ENCODE assay signal across 8 cellular contexts in genomic region chr2:87456477-87457128, GRCh38.
A peak's percentile ranks its signal among the peaks of the same experiment; 100 is the strongest.
DNase-seq lines count a peak whose midpoint lies in the region; ATAC-seq and TF ChIP-seq lines count a peak whose summit lies in the region.
"Not testable (repeated sequence)": the region's sequence is repeated elsewhere in the genome, so short reads cannot be mapped to it uniquely, and the experiment has no call there.

No MANE protein-coding gene starts in this region.

- H3K36me3 ChIP-seq in Caco-2 (ENCODE audit: control insufficient read depth, insufficient read depth, low read length); IMR-90 (ENCODE audit: control insufficient read depth, insufficient read depth, low read length); mammary epithelial cell (ENCODE audit: insufficient read depth, low read length); smooth muscle cell (ENCODE audit: low read depth): not testable (repeated sequence)

- H3K56ac ChIP-seq in IMR-90 (ENCODE audit: extremely low read depth, insufficient read depth, low read length), result peak overlapping the region; percentile 71

- intact Hi-C loops in Caco-2 (cut with micrococcal nuclease; ENCODE audit: unreplicated experiment); IMR-90 (cut with micrococcal nuclease); activated CD4-positive, alpha-beta T cell treated with anti-CD3 and anti-CD28 coated beads, Interleukin-2, amount 10 ng/mL, durations not matched to agents 24 days and 14 days (cut with micrococcal nuclease); mammary epithelial cell (cut with micrococcal nuclease): not testable (repeated sequence)

- H3K4me1 ChIP-seq in Caco-2; smooth muscle cell (ENCODE audit: low read depth): not testable (repeated sequence)
- H3K4me1 ChIP-seq in IMR-90 (ENCODE audit: control insufficient read depth, insufficient read depth, low read length) (peaks cover 13% of the 10 kb centered on the region), mammary epithelial cell (ENCODE audit: insufficient read depth, low read length) (peaks cover 18% of the 10 kb centered on the region)

- dilution Hi-C loops in IMR-90 (cut with HindIII; ENCODE audit: low sequenced_read_pairs, unreplicated experiment); mammary epithelial cell (cut with HindIII; ENCODE audit: low sequenced_read_pairs): not testable (repeated sequence)

- H3K4ac ChIP-seq in IMR-90 (ENCODE audit: low read depth, low read length), result peak overlapping the region; percentile 97

- BruUV-seq in Caco-2 (replicated peaks; lab: Mats Ljungman, UMichigan); IMR-90 (replicated peaks; lab: Mats Ljungman, UMichigan); mammary epithelial cell (replicated peaks; lab: Mats Ljungman, UMichigan): not testable (repeated sequence)

- in situ Hi-C loops in IMR-90 (cut with MboI; ENCODE audit: low sequenced_read_pairs); mammary epithelial cell (cut with MboI; ENCODE audit: low sequenced_read_pairs in 2 of 2): not testable (repeated sequence)

- not testable (repeated sequence) for H3K27me3 Mint-ChIP-seq in Caco-2 (ENCODE audit: insufficient read depth, unreplicated experiment); activated CD4-positive, alpha-beta T cell treated with anti-CD3 and anti-CD28 coated beads, Interleukin-2, amount 10 ng/mL, durations not matched to agents 24 days and 14 days

- not testable (repeated sequence) for DNase-seq in Caco-2; IMR-90; mammary epithelial cell; smooth muscle cell (lab: John Stamatoyannopoulos, UW; ENCODE audit: unreplicated experiment)
- DNase-seq in activated CD4-positive, alpha-beta T cell treated with anti-CD3 and anti-CD28 coated beads, Interleukin-2, amount 10 ng/mL, durations not matched to agents 24 days and 14 days, result peak; percentile 67
- peak; percentile 18 for DNase-seq in iris pigment epithelial cell (ENCODE audit: low read depth)

- 0% methylated on average over 3 of the region's 17 CpGs; no CpG with 5 or more reads in 1 of the 2 experiments for WGBS in IMR-90 (ENCODE audit: extremely low coverage in 2 of 2, insufficient read length in 1 of 2), 2 experiments
- 100% methylated on average over 4 of the region's 17 CpGs for WGBS in mammary epithelial cell (ENCODE audit: low coverage, missing lambda C conversion rate)
- WGBS in smooth muscle cell (ENCODE audit: low lambda C conversion rate), result 16% methylated on average over 13 of the region's 17 CpGs

- H4K5ac ChIP-seq in IMR-90 (ENCODE audit: low read depth, low read length), result peak overlapping the region; percentile 40; the same call in 1 of the 2 replicates

- not testable (repeated sequence) for TF ChIP-seq CTCF in Caco-2 (IDR thresholded peaks at IDR 0.05; ENCODE audit: insufficient read depth in 1 of 2, low read depth in 1 of 2, low read length in 1 of 2, severe bottlenecking in 1 of 2, unreplicated experiment in 1 of 2); IMR-90 (conservative IDR thresholded peaks at IDR 0.05; ENCODE audit: low read depth, low read length); mammary epithelial cell (conservative IDR thresholded peaks at IDR 0.05 in 1 of 2, IDR thresholded peaks at IDR 0.05 in 1 of 2; ENCODE audit: extremely low read depth in 1 of 2, insufficient read depth in 1 of 2, low read depth in 1 of 2, low read length in 2 of 2); smooth muscle cell (IDR thresholded peaks at IDR 0.05; ENCODE audit: borderline replicate concordance, insufficient read depth, poor library complexity, severe bottlenecking)

- peak overlapping the region; percentile 90; the same call in 1 of the 3 replicates for H2BK15ac ChIP-seq in IMR-90 (ENCODE audit: low read depth, low read length)

- H3K79me1 ChIP-seq in IMR-90 (ENCODE audit: low read depth in 1 of 2, low read length in 2 of 2), result not testable (repeated sequence)

- peak overlapping the region; percentile 14; the same call in 1 of the 2 replicates for H3K4me3 ChIP-seq in Caco-2 (ENCODE audit: low read depth, low read length)
- H3K4me3 ChIP-seq in IMR-90 (ENCODE audit: insufficient read depth, low read depth, low read length), result peak overlapping the region; percentile 52
- H3K4me3 ChIP-seq in mammary epithelial cell (replicated peaks in 1 of 3; ENCODE audit: insufficient read depth in 1 of 3, low read depth in 2 of 3, low read length in 3 of 3), result peak overlapping the region; percentile 27 to 51 (median 29)
- peak overlapping the region; percentile 50 for H3K4me3 ChIP-seq in smooth muscle cell

- not testable (repeated sequence) for H2AFZ ChIP-seq in IMR-90 (replicated peaks; ENCODE audit: low read length, poor library complexity); mammary epithelial cell (ENCODE audit: low read depth, low read length); smooth muscle cell (ENCODE audit: low read depth)

- H3K9me1 ChIP-seq in IMR-90 (ENCODE audit: insufficient read depth, low read length), result not testable (repeated sequence)

- peaks cover 14% of the 10 kb centered on the region; the same call in 1 of the 2 replicates for H4K20me1 ChIP-seq in IMR-90 (ENCODE audit: insufficient read depth, low read length)
- not testable (repeated sequence) for H4K20me1 ChIP-seq in mammary epithelial cell (ENCODE audit: insufficient read depth, low read length); smooth muscle cell (ENCODE audit: low read depth)

- H3K79me2 ChIP-seq in mammary epithelial cell (ENCODE audit: insufficient read depth, low read length) (peaks cover 43% of the 10 kb centered on the region), smooth muscle cell (ENCODE audit: low read depth) (peaks cover 12% of the 10 kb centered on the region)

- not testable (repeated sequence) for H3K36me3 Mint-ChIP-seq in Caco-2 (ENCODE audit: insufficient read depth, unreplicated experiment)
- H3K36me3 Mint-ChIP-seq in activated CD4-positive, alpha-beta T cell treated with anti-CD3 and anti-CD28 coated beads, Interleukin-2, amount 10 ng/mL, durations not matched to agents 24 days and 14 days (ENCODE audit: low read depth), result peaks cover 13% of the 10 kb centered on the region

- peak overlapping the region; percentile 94 for H2BK5ac ChIP-seq in IMR-90 (ENCODE audit: low read depth, low read length, poor library complexity, severe bottlenecking)

- not testable (repeated sequence) for H3K27me3 ChIP-seq in Caco-2 (replicated peaks; ENCODE audit: control insufficient read depth, insufficient read depth, low read length); IMR-90 (ENCODE audit: control insufficient read depth, insufficient read depth, low read length); mammary epithelial cell (ENCODE audit: insufficient read depth, low read length); smooth muscle cell (ENCODE audit: low read depth)

- TF ChIP-seq POLR2A in IMR-90 (IDR thresholded peaks at IDR 0.05; ENCODE audit: low read depth, low read length), result not testable (repeated sequence)

- H3K9ac ChIP-seq in IMR-90 (ENCODE audit: low read depth, low read length) (peak overlapping the region; percentile 89), mammary epithelial cell (ENCODE audit: insufficient read depth, low read length) (peak overlapping the region; percentile 40), smooth muscle cell (ENCODE audit: low read depth) (peak overlapping the region; percentile 83)

- H3K4me2 ChIP-seq in IMR-90 (ENCODE audit: low read depth, low read length) (peak overlapping the region; percentile 74), mammary epithelial cell (ENCODE audit: insufficient read depth, low read depth, low read length) (peak overlapping the region; percentile 64), smooth muscle cell (peak overlapping the region; percentile 86)

- H2AK5ac ChIP-seq in IMR-90 (ENCODE audit: low read depth, low read length), result peak overlapping the region; percentile 61

- not testable (repeated sequence) for H3F3A ChIP-seq in smooth muscle cell (ENCODE audit: low read depth)

- peak overlapping the region; percentile 97 for H4K91ac ChIP-seq in IMR-90 (ENCODE audit: insufficient read depth, low read depth, low read length)

- not testable (repeated sequence) for H3K27ac Mint-ChIP-seq in Caco-2 (ENCODE audit: unreplicated experiment)
- peak overlapping the region; percentile 83 for H3K27ac Mint-ChIP-seq in activated CD4-positive, alpha-beta T cell treated with anti-CD3 and anti-CD28 coated beads, Interleukin-2, amount 10 ng/mL, durations not matched to agents 24 days and 14 days

- not testable (repeated sequence) for H3K4me1 Mint-ChIP-seq in Caco-2 (ENCODE audit: low read depth, unreplicated experiment)
- H3K4me1 Mint-ChIP-seq in activated CD4-positive, alpha-beta T cell treated with anti-CD3 and anti-CD28 coated beads, Interleukin-2, amount 10 ng/mL, durations not matched to agents 24 days and 14 days, result peaks cover 16% of the 10 kb centered on the region

- peak overlapping the region; percentile 55 for H3K18ac ChIP-seq in IMR-90 (ENCODE audit: low read depth, low read length)

- H2BK20ac ChIP-seq in IMR-90 (ENCODE audit: low read depth, low read length), result peak overlapping the region; percentile 82; the same call in 1 of the 2 replicates

- peak overlapping the region; percentile 86 for H2BK120ac ChIP-seq in IMR-90 (ENCODE audit: low read depth, low read length)

- not testable (repeated sequence) for H3K9me3 ChIP-seq in Caco-2; IMR-90 (ENCODE audit: control insufficient read depth, insufficient read depth, low read length); mammary epithelial cell (replicated peaks; ENCODE audit: insufficient read depth, low read length); smooth muscle cell (replicated peaks; ENCODE audit: low read depth)

- not testable (repeated sequence) for TF ChIP-seq RAD21 in IMR-90 (IDR thresholded peaks at IDR 0.05; ENCODE audit: low read length)

- POLR2A ChIA-PET in Caco-2 (lab: Charles Lee); IMR-90 (lab: Charles Lee; ENCODE audit: unreplicated experiment): not testable (repeated sequence)

- H2AK9ac ChIP-seq in IMR-90 (replicated peaks; ENCODE audit: low read depth, low read length, poor library complexity), result not testable (repeated sequence)

- peak; percentile 63 for ATAC-seq in GM19438 (IDR thresholded peaks at IDR 0.05; ENCODE audit: low read depth, unreplicated experiment)
- peak; percentile 74 for ATAC-seq in HG02885 (IDR thresholded peaks at IDR 0.05; ENCODE audit: poor library complexity, unreplicated experiment)
- ATAC-seq in IMR-90 (ENCODE audit: low read depth), result peak; percentile 7

- H3K27ac ChIP-seq in IMR-90 (ENCODE audit: insufficient read depth, low read length) (peak overlapping the region; percentile 95), mammary epithelial cell (ENCODE audit: insufficient read depth, low read depth, low read length) (peak overlapping the region; percentile 22), smooth muscle cell (ENCODE audit: low read depth) (peak overlapping the region; percentile 90)

- peak overlapping the region; percentile 97 for H3K23ac ChIP-seq in IMR-90 (ENCODE audit: low read depth, low read length)

- H3K4me3 Mint-ChIP-seq in Caco-2 (ENCODE audit: unreplicated experiment), result peak overlapping the region; percentile 62
- H3K4me3 Mint-ChIP-seq in activated CD4-positive, alpha-beta T cell treated with anti-CD3 and anti-CD28 coated beads, Interleukin-2, amount 10 ng/mL, durations not matched to agents 24 days and 14 days, result peak overlapping the region; percentile 82

- CTCF ChIA-PET in Caco-2 (lab: Charles Lee); IMR-90 (lab: Yijun Ruan, JAX); mammary epithelial cell (lab: Charles Lee; ENCODE audit: low non-redundant PET): not testable (repeated sequence)

- H3K14ac ChIP-seq in IMR-90 (replicated peaks; ENCODE audit: low read depth, low read length), result peak overlapping the region; percentile 98

- peak overlapping the region; percentile 81 to 97 for H4K8ac ChIP-seq in IMR-90 (ENCODE audit: low read depth in 2 of 2, low read length in 2 of 2)

- H3K9me3 Mint-ChIP-seq in Caco-2 (ENCODE audit: unreplicated experiment); activated CD4-positive, alpha-beta T cell treated with anti-CD3 and anti-CD28 coated beads, Interleukin-2, amount 10 ng/mL, durations not matched to agents 24 days and 14 days: not testable (repeated sequence)

Comparison
In these comparisons a context has a peak if more than half of its experiments do, and no peak if none do; other contexts are left out.
1. ATAC-seq: peak in every context shown above with its lines; median percentile 74 in HG02885; 63 in GM19438; 7 in IMR-90.
2. H3K27ac ChIP-seq: peak in every context shown above with its lines; median percentile 95 in IMR-90; 90 in smooth muscle cell; 22 in mammary epithelial cell.